16 cellular contexts compared by ENCODE assay signal in the genomic region with DNA sequence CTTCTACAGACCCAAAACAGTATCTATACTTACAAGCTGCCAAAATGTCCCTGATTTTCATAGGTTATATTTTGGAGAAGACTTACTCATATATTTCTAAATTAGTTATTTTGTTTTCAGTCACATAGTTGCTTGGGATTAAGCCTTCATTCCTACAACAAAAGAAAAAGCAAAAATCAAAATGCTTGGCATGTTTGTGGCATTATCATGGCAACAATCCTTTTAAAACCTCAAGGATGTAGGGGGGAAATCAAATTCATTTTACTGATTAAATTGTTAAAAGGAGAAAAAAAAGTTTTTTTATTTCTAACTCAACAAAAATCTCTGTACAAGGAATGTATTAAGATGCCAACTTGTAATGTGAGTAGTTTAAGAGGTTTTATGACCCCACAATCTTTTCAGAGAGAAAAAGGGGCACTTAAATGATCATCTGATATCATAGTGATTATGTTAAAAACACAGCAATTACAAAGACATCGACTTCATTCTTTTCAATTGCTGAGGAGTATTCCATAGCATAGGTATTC. TPM values are rescaled to one million over a fixed set of nuclear protein-coding genes. Genes with fewer than 3 reads are reported as not detected.
DNase-seq lines count a peak whose midpoint lies in the region; ATAC-seq, FAIRE-seq and TF ChIP-seq lines count a peak whose summit lies in the region.
"Had no signal": no experiment of that assay in that cellular context is flagged by ENCODE, and none has a peak within 500 bp of the region (broad histone marks: within the 10 kb centered on the region; RNA-seq: fewer than 3 reads in every experiment).

No MANE protein-coding gene starts in this region.

- H2AFZ ChIP-seq in SK-N-SH (ENCODE audit: low read depth), result peak overlapping the region; percentile 43; the same call in 1 of the 2 replicates
- H2AFZ ChIP-seq in HepG2 (ENCODE audit: low read length), result no peak overlapping the region
- H2AFZ ChIP-seq: PC-9 had no signal

- TF ChIP-seq CTCF in SK-N-SH (IDR thresholded peaks at IDR 0.05), result no peak
- TF ChIP-seq CTCF in fibroblast of the aortic adventitia (IDR thresholded peaks at IDR 0.05; ENCODE audit: insufficient read depth, low read length), result no peak
- no peak for TF ChIP-seq CTCF in HepG2 (CRISPR knock-in tag; IDR thresholded peaks at IDR 0.05)
- TF ChIP-seq CTCF in HFFc6 (IDR thresholded peaks at IDR 0.05), result no peak

- DNase-seq in activated naive CD4-positive, alpha-beta T cell treated with Interleukin-2 at 50 U/mL for 16 hours, result no peak
- no peak for DNase-seq in SK-N-SH
- peak; percentile 13 for DNase-seq in fibroblast of the aortic adventitia (ENCODE audit: low read depth)
- no peak for DNase-seq in HepG2 (ENCODE audit: low spot score)
- no peak for DNase-seq in erythroblast (lab: John Stamatoyannopoulos, UW)
- DNase-seq in HFFc6, result no peak
- DNase-seq: H7, NCI-H446 treated with DMSO at 0.1 percent for 48 hours, NCI-H774, PC-9 had no signal

- H3K36me3 ChIP-seq in SK-N-SH (replicated peaks in 1 of 2; ENCODE audit: control insufficient read depth in 1 of 2, insufficient read depth in 2 of 2, low read length in 1 of 2), result no peaks in the 10 kb centered on the region
- no peaks in the 10 kb centered on the region for H3K36me3 ChIP-seq in HepG2 (replicated peaks in 1 of 2; ENCODE audit: control insufficient read depth in 1 of 2, insufficient read depth in 2 of 2, low read length in 2 of 2)

- no peaks in the 10 kb centered on the region for H3K79me2 ChIP-seq in SK-N-SH (ENCODE audit: insufficient read depth)
- no peaks in the 10 kb centered on the region for H3K79me2 ChIP-seq in HepG2 (ENCODE audit: insufficient read depth, low read length)

- H4K20me1 ChIP-seq in SK-N-SH (ENCODE audit: insufficient read depth), result no peaks in the 10 kb centered on the region
- H4K20me1 ChIP-seq in HepG2 (ENCODE audit: insufficient read depth, low read length), result no peaks in the 10 kb centered on the region

- WGBS in SK-N-SH (ENCODE audit: low lambda C conversion rate), result 19% methylated on average over 1 of the region's 1 CpG
- 0% methylated on average over 1 of the region's 1 CpG for WGBS in HepG2 (ENCODE audit: low lambda C conversion rate)

- H3K27ac Mint-ChIP-seq in activated naive CD4-positive, alpha-beta T cell treated with anti-CD3 and anti-CD28 coated beads, Interleukin-2, amount 50 U/mL, for 24 hours, result peak overlapping the region; percentile 51
- H3K27ac Mint-ChIP-seq in HFFc6, result no peak overlapping the region
- H3K27ac Mint-ChIP-seq: CD14-positive monocyte, IgD-negative memory B cell had no signal

- no peak overlapping the region for H3K4me3 ChIP-seq in SK-N-SH (ENCODE audit: low read depth in 2 of 2, low read length in 1 of 2)
- H3K4me3 ChIP-seq in fibroblast of the aortic adventitia (ENCODE audit: low read depth, low read length), result no peak overlapping the region
- no peak overlapping the region for H3K4me3 ChIP-seq in HepG2 (replicated peaks in 1 of 3; ENCODE audit: insufficient read depth in 1 of 3, low read depth in 2 of 3, low read length in 3 of 3)
- H3K4me3 ChIP-seq: A549, PC-9 had no signal

- H3K27me3 ChIP-seq in SK-N-SH (ENCODE audit: insufficient read depth), result no peaks in the 10 kb centered on the region
- no peaks in the 10 kb centered on the region for H3K27me3 ChIP-seq in HepG2 (ENCODE audit: control insufficient read depth in 1 of 2, insufficient read depth in 2 of 2, low read length in 2 of 2)

- FAIRE-seq in HepG2 (lab: Jason Lieb, UNC), result no peak
- FAIRE-seq: A549 had no signal

- H3K9me3 ChIP-seq in SK-N-SH (no peaks in the 10 kb centered on the region), HepG2 (ENCODE audit: low read length) (no peaks in the 10 kb centered on the region)
- H3K9me3 ChIP-seq: A549 had no signal

- no peaks in the 10 kb centered on the region for H3K9me3 Mint-ChIP-seq in activated naive CD4-positive, alpha-beta T cell treated with anti-CD3 and anti-CD28 coated beads, Interleukin-2, amount 50 U/mL, for 24 hours
- no peaks in the 10 kb centered on the region for H3K9me3 Mint-ChIP-seq in HFFc6
- H3K9me3 Mint-ChIP-seq: CD14-positive monocyte, IgD-negative memory B cell had no signal

- peaks cover 22% of the 10 kb centered on the region for H3K36me3 Mint-ChIP-seq in activated naive CD4-positive, alpha-beta T cell treated with anti-CD3 and anti-CD28 coated beads, Interleukin-2, amount 50 U/mL, for 24 hours
- H3K36me3 Mint-ChIP-seq in HFFc6 (ENCODE audit: low read depth), result no peaks in the 10 kb centered on the region
- H3K36me3 Mint-ChIP-seq: CD14-positive monocyte, IgD-negative memory B cell had no signal

- ATAC-seq in GM18502 (IDR thresholded peaks at IDR 0.05; ENCODE audit: poor library complexity, unreplicated experiment) (no peak), HepG2 (no peak)

- POLR2A ChIA-PET in SK-N-SH (lab: Yijun Ruan, JAX), result no interaction called here
- POLR2A ChIA-PET in HepG2 (lab: Yijun Ruan, JAX), result no interaction called here

- TF ChIP-seq EP300 in SK-N-SH (IDR thresholded peaks at IDR 0.05; ENCODE audit: borderline replicate concordance in 1 of 2, low read depth in 1 of 2, low read length in 1 of 2) (peak in 1 of 2 experiments; percentile 33; a peak in 1 of 4 replicates), HepG2 (IDR thresholded peaks at IDR 0.05; ENCODE audit: low read depth in 2 of 2, low read length in 2 of 2) (no peak), HepG2 (CRISPR knock-in tag; IDR thresholded peaks at IDR 0.05; ENCODE audit: borderline replicate concordance) (no peak)

- H3K9me2 ChIP-seq in SK-N-SH, result no peaks in the 10 kb centered on the region

- intact Hi-C loops in HepG2 (cut with micrococcal nuclease; ENCODE audit: unreplicated experiment), result no loop called here

- H3K4me1 ChIP-seq in SK-N-SH (ENCODE audit: control insufficient read depth in 1 of 2, insufficient read depth in 2 of 2, low read depth in 1 of 2, low read length in 1 of 2) (peaks cover 0 to 45% of the 10 kb centered on the region in 2 experiments; a peak in 2 of 4 replicates), HepG2 (ENCODE audit: insufficient read depth, low read length) (no peaks in the 10 kb centered on the region)
- H3K4me1 ChIP-seq: A549 had no signal

- in situ Hi-C loops in HepG2 (cut with HindIII; ENCODE audit: extremely low pct_ligation_motif_present, low pct_unique_long_range_greater_than_20kb), result no loop called here

- no peak overlapping the region for H3K4me3 Mint-ChIP-seq in activated naive CD4-positive, alpha-beta T cell treated with anti-CD3 and anti-CD28 coated beads, Interleukin-2, amount 50 U/mL, for 24 hours
- H3K4me3 Mint-ChIP-seq in HFFc6, result no peak overlapping the region
- H3K4me3 Mint-ChIP-seq: CD14-positive monocyte, IgD-negative memory B cell had no signal

- no peak for TF ChIP-seq RAD21 in SK-N-SH (IDR thresholded peaks at IDR 0.05; ENCODE audit: low read length)
- no peak for TF ChIP-seq RAD21 in HepG2 (CRISPR knock-in tag; IDR thresholded peaks at IDR 0.05)

- no peaks in the 10 kb centered on the region for H3K27me3 Mint-ChIP-seq in activated naive CD4-positive, alpha-beta T cell treated with anti-CD3 and anti-CD28 coated beads, Interleukin-2, amount 50 U/mL, for 24 hours
- peaks cover 5% of the 10 kb centered on the region; the same call in 1 of the 2 replicates for H3K27me3 Mint-ChIP-seq in HFFc6 (ENCODE audit: insufficient read depth)

- no TSS peak for BruUV-seq in HepG2 (replicated peaks; lab: Mats Ljungman, UMichigan)

- peak overlapping the region in 1 of 2 experiments; percentile 43; a peak in 3 of 4 replicates for H3K27ac ChIP-seq in SK-N-SH (ENCODE audit: low read depth in 2 of 2, low read length in 1 of 2)
- no peak overlapping the region for H3K27ac ChIP-seq in HepG2 (ENCODE audit: extremely low read length, insufficient read depth, low read length)
- H3K27ac ChIP-seq: A549, PC-9 had no signal

- CTCF ChIA-PET in SK-N-SH (lab: Yijun Ruan, JAX), result interaction anchor here (1.1 to 2.7 kb wide), 3 partner anchors 14 to 108 kb away, joined by 3 to 10 read pairs (median 5); no protein-coding TSS in a partner anchor
- CTCF ChIA-PET in HepG2 (lab: Yijun Ruan, JAX; ENCODE audit: low intra/inter-chr PET ratio, low total read pairs), result no interaction called here

- H3K4me1 Mint-ChIP-seq in activated naive CD4-positive, alpha-beta T cell treated with anti-CD3 and anti-CD28 coated beads, Interleukin-2, amount 50 U/mL, for 24 hours, result peaks cover 70% of the 10 kb centered on the region
- H3K4me1 Mint-ChIP-seq in HFFc6 (ENCODE audit: low read depth), result peaks cover 11% of the 10 kb centered on the region; the same call in 1 of the 2 replicates
- H3K4me1 Mint-ChIP-seq: CD14-positive monocyte, IgD-negative memory B cell had no signal

- H3K4me2 ChIP-seq in SK-N-SH (peak overlapping the region; percentile 9; the same call in 1 of the 2 replicates), HepG2 (ENCODE audit: low read depth, low read length) (no peak overlapping the region)
- H3K4me2 ChIP-seq: A549, PC-9 had no signal

- H3K9ac ChIP-seq in SK-N-SH (no peak overlapping the region), HepG2 (ENCODE audit: insufficient read depth, low read depth, low read length) (no peak overlapping the region)

- peaks cover 21% of the 10 kb centered on the region for H3F3A ChIP-seq in SK-N-SH (replicated peaks; ENCODE audit: insufficient read depth)

- TF ChIP-seq POLR2A in HepG2 (IDR thresholded peaks at IDR 0.05; ENCODE audit: insufficient read depth in 1 of 2, low read depth in 2 of 2, low read length in 2 of 2) (no peak), erythroblast (IDR thresholded peaks at IDR 0.05; ENCODE audit: low read length) (no peak)

RNA-seq across cellular contexts. Expression of a gene that starts 23.5 kb away (rescaled TPM):
- polyA plus RNA-seq in SK-N-SH (2012; rRNA removed) (0.60 and 0.61 TPM in 2 replicates), HepG2 (2011; rRNA removed) (not detected in 2 replicates)
- polyA plus RNA-seq in SK-N-SH (2012; cell fraction: cytosol; rRNA removed), result 0.66 and 0.72 TPM in 2 replicates
- polyA plus RNA-seq in SK-N-SH (2012; cell fraction: nucleus; rRNA removed), result 0.93 and 1.4 TPM in 2 replicates
- total RNA-seq in fibroblast of the aortic adventitia (ENCODE audit: low replicate concordance) (0.25 and 0.90 TPM in 2 replicates), HepG2 (2016; rRNA removed; fragmentation: Illumina TruSeq; extraction: Trizol) (not detected in 2 replicates)
- total RNA-seq in HepG2 (2016; cell fraction: cytosol; rRNA removed; fragmentation: Illumina TruSeq; extraction: Trizol; ENCODE audit: low read depth), result not detected in 2 replicates
- not detected in 2 replicates for total RNA-seq in HepG2 (2016; cell fraction: insoluble cytoplasmic fraction; rRNA removed; fragmentation: Illumina TruSeq; extraction: Trizol)
- total RNA-seq in HepG2 (2016; cell fraction: membrane; rRNA removed; fragmentation: Illumina TruSeq; extraction: Trizol), result not detected in 2 replicates
- not detected in 2 replicates for total RNA-seq in HepG2 (2016; cell fraction: nucleus; rRNA removed; fragmentation: Illumina TruSeq; extraction: Trizol)
- not detected in 2 replicates for polyA plus RNA-seq in HepG2 (2011; cell fraction: cytosol; rRNA removed)
- not detected in 2 replicates for polyA plus RNA-seq in HepG2 (2011; cell fraction: nucleus; rRNA removed)
- polyA plus RNA-seq in HepG2 (2012), result not detected in 2 replicates
- not detected in 2 replicates for polyA plus RNA-seq in HepG2 (2016; cell fraction: cytosol; fragmentation: Illumina TruSeq; extraction: Trizol; ENCODE audit: low read depth)
- not detected in 2 replicates for polyA plus RNA-seq in HepG2 (2016; cell fraction: insoluble cytoplasmic fraction; fragmentation: Illumina TruSeq; extraction: Trizol; ENCODE audit: low read depth)
- polyA plus RNA-seq in HepG2 (2016; cell fraction: membrane; fragmentation: Illumina TruSeq; extraction: Trizol; ENCODE audit: low read depth), result not detected in 2 replicates
- polyA plus RNA-seq in HepG2 (2016; cell fraction: nucleus; fragmentation: Illumina TruSeq; extraction: Trizol; ENCODE audit: insufficient read depth, low read depth), result not detected in 2 replicates
- not detected in 2 replicates for polyA minus RNA-seq in HepG2 (2011; rRNA and poly(A)+ RNA removed; ENCODE audit: low replicate concordance)
- not detected in 2 replicates for polyA minus RNA-seq in HepG2 (2011; cell fraction: cytosol; rRNA and poly(A)+ RNA removed)
- not detected in 2 replicates for polyA minus RNA-seq in HepG2 (2011; cell fraction: nucleus; rRNA and poly(A)+ RNA removed)
- not detected for total RNA-seq in HFFc6 (2021; fragmentation: NEBNext Ultra II Directional; extraction: Animal tissue kit (Norgen Biotek cat#: 25700))
- total RNA-seq: H7, SK-MEL-5 had no signal
